Comparison of ENCODE assay signal across 35 cellular contexts in the genomic region with DNA sequence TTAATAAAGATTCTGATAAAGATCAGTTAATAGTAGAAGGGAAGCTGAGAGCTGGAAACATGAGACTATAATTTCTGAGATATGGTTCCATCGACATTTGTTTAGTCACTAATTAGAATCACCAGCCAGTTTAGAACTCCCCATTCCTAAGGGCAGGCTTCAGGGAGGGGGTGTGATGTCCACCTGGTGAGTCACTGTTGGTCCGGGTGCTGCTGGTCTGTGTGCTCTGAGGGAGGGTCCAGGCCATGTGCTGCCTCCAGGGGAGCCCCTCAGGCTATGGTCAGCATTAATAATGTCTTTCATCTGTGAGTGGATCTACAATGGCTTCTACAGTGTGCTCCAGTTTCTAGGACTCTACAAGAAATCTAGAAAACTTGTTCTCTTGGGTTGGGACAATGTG.
"Had no signal": no experiment of that assay in that cellular context is flagged by ENCODE, and none has a peak within 500 bp of the region (broad histone marks: within the 10 kb centered on the region; RNA-seq: fewer than 3 reads in every experiment).

No MANE protein-coding gene starts in this region.

- DNase-seq: Karpas-422, Kasumi-1, MG63, MM.1S, MV-4-11, NCI-H1048, NCI-H1092, NCI-H1092 treated with DMSO at 0.1 percent for 48 hours, NCI-H1105, NCI-H1105 treated with DMSO at 0.1 percent for 48 hours, NCI-H1417, NCI-H1417 treated with DMSO at 0.1 percent for 48 hours, NCI-H1436, NCI-H1436 treated with DMSO at 0.1 percent for 48 hours, NCI-H1694, NCI-H1694 treated with DMSO at 0.1 percent for 48 hours, NCI-H187, NCI-H187 treated with DMSO at 0.1 percent for 48 hours, NCI-H1930, NCI-H2029, NCI-H2029 treated with DMSO at 0.1 percent for 48 hours, NCI-H2081, NCI-H2081 treated with DMSO at 0.1 percent for 48 hours, NCI-H2107, NCI-H2171, NCI-H2171 treated with DMSO at 0.1 percent for 48 hours, NCI-H2227 treated with DMSO at 0.1 percent for 48 hours, NCI-H226, NCI-H345, NCI-H446, NCI-H446 treated with DMSO at 0.1 percent for 48 hours, NCI-H510A, NCI-H510A treated with DMSO at 0.1 percent for 48 hours, NCI-H524, NCI-H524 treated with DMSO at 0.1 percent for 48 hours had no signal

- H3K27me3 ChIP-seq: MG63 had no signal

- H3K9me3 ChIP-seq: MG63 had no signal

- H3K4me3 ChIP-seq: MG63 had no signal
